Comparison of ENCODE assay signal across 8 cellular contexts in the genomic region with DNA sequence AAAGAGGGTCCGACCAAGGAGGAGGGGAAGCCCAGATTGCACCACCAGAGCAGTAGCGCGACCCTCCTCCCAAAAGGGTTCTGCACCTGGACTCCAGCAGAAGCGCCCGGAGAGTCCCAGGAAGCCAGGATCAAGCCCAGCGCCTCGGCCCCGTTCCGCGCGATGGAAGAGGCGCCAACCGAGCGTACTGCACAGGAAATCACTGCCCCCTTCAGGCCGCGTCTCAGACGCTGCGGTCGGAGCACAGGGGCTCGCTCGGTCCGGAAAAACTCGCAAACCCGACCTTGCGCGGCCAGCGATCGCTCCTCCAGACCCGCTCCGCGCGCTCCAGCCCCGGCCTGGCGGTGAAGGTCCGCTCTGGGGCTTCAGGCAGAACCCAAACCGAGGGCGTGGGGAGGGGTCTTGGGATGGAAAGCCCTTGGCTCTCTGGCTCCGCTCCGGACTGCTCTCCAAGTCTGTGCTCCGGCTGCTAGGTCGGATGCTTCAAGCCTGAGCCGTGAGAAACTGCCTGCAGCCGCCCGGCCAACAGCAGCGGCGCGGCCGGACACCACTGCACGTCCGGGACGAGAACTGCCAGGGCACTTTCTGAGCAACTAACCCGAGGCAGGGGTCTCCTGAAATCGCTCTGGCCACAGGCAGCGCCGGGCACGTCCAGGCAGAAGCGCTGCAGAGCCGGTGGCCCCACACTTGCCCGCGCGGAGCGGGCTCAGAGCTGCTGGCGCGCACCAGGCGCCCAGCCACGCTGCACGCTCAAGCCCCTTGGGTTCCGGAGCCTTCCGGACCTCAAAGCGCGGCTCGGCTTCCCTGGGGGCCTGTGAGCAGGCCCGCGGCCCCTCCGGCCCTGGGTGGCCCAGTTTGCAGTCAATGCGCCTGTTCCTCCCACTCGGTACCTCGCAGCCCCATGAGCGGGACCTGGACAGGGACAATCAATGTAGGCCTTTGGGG. TPM values are rescaled to one million over a fixed set of nuclear protein-coding genes. Genes with fewer than 3 reads are reported as not detected.
A peak's percentile ranks its signal among the peaks of the same experiment; 100 is the strongest.
DNase-seq lines count a peak whose midpoint lies in the region; ATAC-seq and TF ChIP-seq lines count a peak whose summit lies in the region.

No MANE protein-coding gene starts in this region.

- peaks cover 64% of the 10 kb centered on the region for H3K27me3 Mint-ChIP-seq in activated CD8-positive, alpha-beta T cell treated with anti-CD3 and anti-CD28 coated beads, Interleukin-2, amount 10 ng/mL, durations not matched to agents 7 days and 5 days (ENCODE audit: low read depth)

- CTCF ChIA-PET in activated CD8-positive, alpha-beta T cell treated with anti-CD3 and anti-CD28 coated beads, Interleukin-2, amount 10 ng/mL, durations not matched to agents 7 days and 5 days (lab: Charles Lee), result interaction anchor here (1.2 kb wide), 1 partner anchor 69 kb away, joined by 3 read pairs; no protein-coding TSS in a partner anchor

- peak; percentile 21 to 60 for TF ChIP-seq CTCF in right atrium auricular region (IDR thresholded peaks at IDR 0.05)

- peak; percentile 56 to 63 for DNase-seq in activated T-cell treated with anti-CD3 and anti-CD28 coated beads, Interleukin-2, amount 50 U/mL, for 48 hours
- DNase-seq in activated T-cell treated with anti-CD3 and anti-CD28 coated beads for 4 hours (no peak), MV-4-11 (lab: John Stamatoyannopoulos, UW) (peak; percentile 23), right atrium auricular region (ENCODE audit: low spot score) (no peak), sciatic nerve (ENCODE audit: low spot score) (peak; percentile 64)
- peak; percentile 43 for DNase-seq in activated CD8-positive, alpha-beta T cell treated with anti-CD3 and anti-CD28 coated beads, Interleukin-2, amount 10 ng/mL, durations not matched to agents 7 days and 5 days

- peaks cover 0 to 24% of the 10 kb centered on the region in 2 donors for H3K4me1 ChIP-seq in right atrium auricular region

- no peaks in the 10 kb centered on the region for H3K36me3 Mint-ChIP-seq in activated CD8-positive, alpha-beta T cell treated with anti-CD3 and anti-CD28 coated beads, Interleukin-2, amount 10 ng/mL, durations not matched to agents 7 days and 5 days (ENCODE audit: low read depth)

- H3K9me3 ChIP-seq in right atrium auricular region, result no peaks in the 10 kb centered on the region

- intact Hi-C loops in sciatic nerve (cut with DNase I), result no loop called here

- no peak overlapping the region for H3K27ac ChIP-seq in right atrium auricular region

- peak; percentile 62 for ATAC-seq in activated CD8-positive, alpha-beta T cell treated with anti-CD3 and anti-CD28 coated beads, Interleukin-2, amount 10 ng/mL, durations not matched to agents 7 days and 5 days
- peak; percentile 79 for ATAC-seq in sciatic nerve
- ATAC-seq in HG02588 (IDR thresholded peaks at IDR 0.05; ENCODE audit: unreplicated experiment), result no peak
- ATAC-seq in GM18873 (IDR thresholded peaks at IDR 0.05; ENCODE audit: low FRiP score, unreplicated experiment), result no peak

- H3K9me3 Mint-ChIP-seq in activated CD8-positive, alpha-beta T cell treated with anti-CD3 and anti-CD28 coated beads, Interleukin-2, amount 10 ng/mL, durations not matched to agents 7 days and 5 days (ENCODE audit: insufficient read depth), result no peaks in the 10 kb centered on the region

- peaks cover 5% of the 10 kb centered on the region for H3K4me1 Mint-ChIP-seq in activated CD8-positive, alpha-beta T cell treated with anti-CD3 and anti-CD28 coated beads, Interleukin-2, amount 10 ng/mL, durations not matched to agents 7 days and 5 days (ENCODE audit: low read depth)

- H3K27me3 ChIP-seq in right atrium auricular region, result peaks cover 3 to 19% of the 10 kb centered on the region in 2 donors

- H3K36me3 ChIP-seq in right atrium auricular region, result no peaks in the 10 kb centered on the region

- peak overlapping the region in 1 of 2 donors; percentile 10 for H3K4me3 ChIP-seq in right atrium auricular region

- no peak overlapping the region for H3K4me3 Mint-ChIP-seq in activated CD8-positive, alpha-beta T cell treated with anti-CD3 and anti-CD28 coated beads, Interleukin-2, amount 10 ng/mL, durations not matched to agents 7 days and 5 days

- H3K27ac Mint-ChIP-seq in activated CD8-positive, alpha-beta T cell treated with anti-CD3 and anti-CD28 coated beads, Interleukin-2, amount 10 ng/mL, durations not matched to agents 7 days and 5 days, result no peak overlapping the region

- POLR2A ChIA-PET in activated CD8-positive, alpha-beta T cell treated with anti-CD3 and anti-CD28 coated beads, Interleukin-2, amount 10 ng/mL, durations not matched to agents 7 days and 5 days (lab: Charles Lee), result no interaction called here

RNA-seq across cellular contexts. Expression of gene GABBR2, which starts 1.3 kb away (rescaled TPM):
- not detected for total RNA-seq in activated CD8-positive, alpha-beta T cell treated with anti-CD3 and anti-CD28 coated beads, Interleukin-2, amount 10 ng/mL, durations not matched to agents 7 days and 5 days
- total RNA-seq in right atrium auricular region (under 1 TPM in 1 of 2 donors, not detected in 1; 0.22 TPM), sciatic nerve (0.49 TPM)

Comparison
In these comparisons a context has a peak if more than half of its experiments do, and no peak if none do; other contexts are left out.
1. DNase-seq: peak in activated T-cell treated with anti-CD3 and anti-CD28 coated beads, Interleukin-2, amount 50 U/mL, for 48 hours (2 of 2), MV-4-11 (single experiment), activated CD8-positive, alpha-beta T cell treated with anti-CD3 and anti-CD28 coated beads, Interleukin-2, amount 10 ng/mL, durations not matched to agents 7 days and 5 days (single experiment) and sciatic nerve (single experiment); none in activated T-cell treated with anti-CD3 and anti-CD28 coated beads for 4 hours (single experiment) and right atrium auricular region (single experiment).
2. ATAC-seq: peak in activated CD8-positive, alpha-beta T cell treated with anti-CD3 and anti-CD28 coated beads, Interleukin-2, amount 10 ng/mL, durations not matched to agents 7 days and 5 days (single experiment) and sciatic nerve (single experiment); none in HG02588 (single experiment) and GM18873 (single experiment).